ENCODE assay signal across 15 cellular contexts in the genomic region with DNA sequence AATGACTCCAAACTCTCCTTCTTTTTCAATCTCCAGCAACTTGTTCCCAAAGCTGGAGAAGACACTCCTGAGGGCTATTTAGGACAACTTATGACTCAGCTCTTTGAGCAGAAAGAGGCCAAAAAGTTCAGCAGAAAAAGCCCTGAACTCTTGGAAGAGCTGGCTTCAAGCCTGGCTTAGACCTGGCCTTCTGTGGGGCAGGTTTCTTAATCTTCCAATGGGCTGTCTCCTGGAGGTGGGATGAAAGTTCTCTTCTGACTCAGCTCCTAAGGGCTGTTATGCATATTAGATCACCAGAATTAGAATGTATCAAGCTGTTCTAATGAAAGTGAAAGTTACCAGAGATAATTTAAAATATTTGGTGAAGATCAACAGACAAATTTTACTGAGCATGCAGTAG.
"Had no signal": no experiment of that assay in that cellular context is flagged by ENCODE, and none has a peak within 500 bp of the region (broad histone marks: within the 10 kb centered on the region; RNA-seq: fewer than 3 reads in every experiment).

No MANE protein-coding gene starts in this region.

- H3K9me3 ChIP-seq: body of pancreas, mucosa of descending colon, pancreas, vagina had no signal

- DNase-seq: activated CD4-positive, alpha-beta T cell treated with anti-CD3 and anti-CD28 coated beads, Interleukin-2, amount 50 U/mL, for 4 hours; activated CD4-positive, CD25-positive, alpha-beta regulatory T cell treated with anti-CD3 and anti-CD28 coated beads, Interleukin-2, amount 50 U/mL, for 72 hours; activated naive CD4-positive, alpha-beta T cell treated with anti-CD3 and anti-CD28 coated beads, Interleukin-2, amount 10 ng/mL, durations not matched to agents 7 days and 5 days; activated T-cell treated with anti-CD3 and anti-CD28 coated beads for 4 hours; body of pancreas; effector CD8-positive, alpha-beta T cell; mucosa of descending colon; naive thymus-derived CD4-positive, alpha-beta T cell; pancreas; stimulated activated CD4-positive, alpha-beta T cell treated with anti-CD3 and anti-CD28 coated beads, Interleukin-2, amount 100 ng/mL, for 48 hours; T-cell; T-helper 9 cell had no signal

- ATAC-seq: body of pancreas; mucosa of descending colon; naive thymus-derived CD4-positive, alpha-beta T cell; pancreas; stimulated activated memory B cell treated with anti-CD40 and anti-IgM and Interleukin-4, amounts not matched to agents 10 μg/mL and 1 μg/mL and 100 μg/mL, for 72 hours; T-cell had no signal

- H3K36me3 ChIP-seq: pancreas, tibial nerve, vagina had no signal

- H3K27me3 ChIP-seq: body of pancreas, pancreas, tibial nerve, vagina had no signal

- H3K4me3 ChIP-seq: body of pancreas, mucosa of descending colon, pancreas, tibial nerve, vagina had no signal
